ENCODE assay signal across 8 cellular contexts in genomic region chr2:106085441-106085911, GRCh38.
A peak's percentile ranks its signal among the peaks of the same experiment; 100 is the strongest.
DNase-seq lines count a peak whose midpoint lies in the region; ATAC-seq and TF ChIP-seq lines count a peak whose summit lies in the region.

No MANE protein-coding gene starts in this region.

- CTCF ChIA-PET in RWPE1 (lab: Yijun Ruan, JAX), result no interaction called here

- H3K27ac Mint-ChIP-seq in T-helper 1 cell treated with Interleukin-12 subunit alpha and Interleukin-12 subunit beta and Interleukin-4 antibody, amounts not matched to agents 30 μg/mL and 1 μg/mL, for 36 hours, result peak overlapping the region; percentile 79

- peaks cover 5% of the 10 kb centered on the region for H3K36me3 Mint-ChIP-seq in T-helper 1 cell treated with Interleukin-12 subunit alpha and Interleukin-12 subunit beta and Interleukin-4 antibody, amounts not matched to agents 30 μg/mL and 1 μg/mL, for 36 hours (ENCODE audit: low read depth)

- DNase-seq in caudate nucleus (lab: John Stamatoyannopoulos, UW), result peak in 16 of 61 donors; percentile 12 to 77 (median 25)
- peak; percentile 20 for DNase-seq in middle frontal gyrus (ENCODE audit: extremely low spot score, low spot score)
- no peak for DNase-seq in islet precursor cell
- DNase-seq in NCI-H1092 (lab: John Stamatoyannopoulos, UW), result no peak
- DNase-seq in RWPE1 (ENCODE audit: low spot score), result no peak

- POLR2A ChIA-PET in RWPE1 (lab: Yijun Ruan, JAX; ENCODE audit: low non-redundant PET), result no interaction called here

- H3K27ac ChIP-seq in 22Rv1 (no peak overlapping the region), caudate nucleus (ENCODE audit: low read depth, low read length) (peak overlapping the region; percentile 49), RWPE1 (no peak overlapping the region)

- H3K9me3 Mint-ChIP-seq in T-helper 1 cell treated with Interleukin-12 subunit alpha and Interleukin-12 subunit beta and Interleukin-4 antibody, amounts not matched to agents 30 μg/mL and 1 μg/mL, for 36 hours, result no peaks in the 10 kb centered on the region

- H3K27me3 Mint-ChIP-seq in T-helper 1 cell treated with Interleukin-12 subunit alpha and Interleukin-12 subunit beta and Interleukin-4 antibody, amounts not matched to agents 30 μg/mL and 1 μg/mL, for 36 hours (ENCODE audit: low read depth), result peaks cover 8% of the 10 kb centered on the region

- H3K4me3 Mint-ChIP-seq in T-helper 1 cell treated with Interleukin-12 subunit alpha and Interleukin-12 subunit beta and Interleukin-4 antibody, amounts not matched to agents 30 μg/mL and 1 μg/mL, for 36 hours, result no peak overlapping the region

- peak; percentile 67 for ATAC-seq in GM18861 (IDR thresholded peaks at IDR 0.05; ENCODE audit: unreplicated experiment)

- TF ChIP-seq CTCF in 22Rv1 (IDR thresholded peaks at IDR 0.05), result peak; percentile 55
- TF ChIP-seq CTCF in RWPE1 (conservative IDR thresholded peaks at IDR 0.05; ENCODE audit: low read depth), result no peak

- H3K4me1 Mint-ChIP-seq in T-helper 1 cell treated with Interleukin-12 subunit alpha and Interleukin-12 subunit beta and Interleukin-4 antibody, amounts not matched to agents 30 μg/mL and 1 μg/mL, for 36 hours (ENCODE audit: low read depth), result peaks cover 21% of the 10 kb centered on the region
